In genomic region chr10:73553316-73553715, GRCh38 we compare ENCODE assay signal across 14 cellular contexts. TPM values are rescaled to one million over a fixed set of nuclear protein-coding genes. Genes with fewer than 3 reads are reported as not detected.
A peak's percentile ranks its signal among the peaks of the same experiment; 100 is the strongest.
DNase-seq lines count a peak whose midpoint lies in the region; ATAC-seq, FAIRE-seq and TF ChIP-seq lines count a peak whose summit lies in the region.
"Had no signal": no experiment of that assay in that cellular context is flagged by ENCODE, and none has a peak within 500 bp of the region (broad histone marks: within the 10 kb centered on the region; RNA-seq: fewer than 3 reads in every experiment).

No MANE protein-coding gene starts in this region.

- no peaks in the 10 kb centered on the region for H3K27me3 Mint-ChIP-seq in MCF 10A (ENCODE audit: insufficient read depth, unreplicated experiment)
- no peaks in the 10 kb centered on the region for H3K27me3 Mint-ChIP-seq in activated naive CD4-positive, alpha-beta T cell treated with anti-CD3 and anti-CD28 coated beads for 36 hours (ENCODE audit: low read depth)
- H3K27me3 Mint-ChIP-seq: CD4-positive, alpha-beta T cell had no signal

- DNase-seq in H54 (ENCODE audit: insufficient read length, low spot score) (no peak), MCF 10A (ENCODE audit: unreplicated experiment) (no peak), hippocampal formation (lab: John Stamatoyannopoulos, UW) (peak; percentile 77 to 92), putamen (ENCODE audit: low spot score) (peak; percentile 93), mesenteric fat pad (ENCODE audit: low spot score) (no peak), SK-N-DZ (ENCODE audit: low spot score) (no peak)
- no peak for DNase-seq in activated naive CD4-positive, alpha-beta T cell treated with anti-CD3 and anti-CD28 coated beads for 36 hours
- DNase-seq: activated CD4-positive, CD25-positive, alpha-beta regulatory T cell; CD4-positive, alpha-beta T cell; HCEC 1CT; left lung; NCI-H510A treated with DMSO at 0.1 percent for 48 hours; SHP77 treated with DMSO at 0.1 percent for 48 hours had no signal

- no TSS peak for BruUV-seq in MCF 10A (replicated peaks; lab: Mats Ljungman, UMichigan)

- H3K4me1 Mint-ChIP-seq in MCF 10A (ENCODE audit: insufficient read depth, unreplicated experiment): peaks cover 17% of the 10 kb centered on the region
- no peaks in the 10 kb centered on the region for H3K4me1 Mint-ChIP-seq in activated naive CD4-positive, alpha-beta T cell treated with anti-CD3 and anti-CD28 coated beads for 36 hours (ENCODE audit: low read depth)

- peaks cover 9% of the 10 kb centered on the region for H3K36me3 Mint-ChIP-seq in MCF 10A (ENCODE audit: insufficient read depth, unreplicated experiment)
- H3K36me3 Mint-ChIP-seq in activated naive CD4-positive, alpha-beta T cell treated with anti-CD3 and anti-CD28 coated beads for 36 hours (ENCODE audit: low read depth): no peaks in the 10 kb centered on the region

- intact Hi-C loops in MCF 10A (cut with micrococcal nuclease): no loop called here
- intact Hi-C loops in activated naive CD4-positive, alpha-beta T cell treated with anti-CD3 and anti-CD28 coated beads for 36 hours (cut with micrococcal nuclease): no loop called here

- POLR2A ChIA-PET in MCF 10A (lab: Yijun Ruan, JAX): interaction anchor here (0.5 to 2.0 kb wide), 2 partner anchors 24 to 80 kb away, joined by 4 to 7 read pairs; no protein-coding TSS in a partner anchor

- H3K9me3 Mint-ChIP-seq in MCF 10A (ENCODE audit: unreplicated experiment): no peaks in the 10 kb centered on the region
- H3K9me3 Mint-ChIP-seq in activated naive CD4-positive, alpha-beta T cell treated with anti-CD3 and anti-CD28 coated beads for 36 hours: no peaks in the 10 kb centered on the region
- H3K9me3 Mint-ChIP-seq: CD4-positive, alpha-beta T cell had no signal

- peak overlapping the region; percentile 32 for H3K4me3 Mint-ChIP-seq in MCF 10A (ENCODE audit: unreplicated experiment)
- H3K4me3 Mint-ChIP-seq in activated naive CD4-positive, alpha-beta T cell treated with anti-CD3 and anti-CD28 coated beads for 36 hours: no peak overlapping the region
- H3K4me3 Mint-ChIP-seq: CD4-positive, alpha-beta T cell had no signal

- H3K27ac Mint-ChIP-seq in MCF 10A (ENCODE audit: low read depth, unreplicated experiment): peak overlapping the region; percentile 28
- no peak overlapping the region for H3K27ac Mint-ChIP-seq in activated naive CD4-positive, alpha-beta T cell treated with anti-CD3 and anti-CD28 coated beads for 36 hours
- H3K27ac Mint-ChIP-seq: CD4-positive, alpha-beta T cell had no signal

- CTCF ChIA-PET in MCF 10A (lab: Yijun Ruan, JAX): interaction anchor here (3.6 kb wide), 1 partner anchor 24 kb away, joined by 12 read pairs; no protein-coding TSS in a partner anchor
- CTCF ChIA-PET in activated naive CD4-positive, alpha-beta T cell treated with anti-CD3 and anti-CD28 coated beads for 36 hours (lab: Charles Lee): no interaction called here

- no peak for TF ChIP-seq POLR2A in H54 (IDR thresholded peaks at IDR 0.05; ENCODE audit: low read depth, low read length)

- no peak for ATAC-seq in GM21737 (IDR thresholded peaks at IDR 0.05; ENCODE audit: unreplicated experiment)

- TF ChIP-seq CTCF in MCF 10A (IDR thresholded peaks at IDR 0.05; ENCODE audit: unreplicated experiment): no peak

- FAIRE-seq in H54 (lab: Jason Lieb, UNC): peak; percentile 75

RNA-seq across cellular contexts. Expression of gene USP54, which starts 37.8 kb away (rescaled TPM):
- 19.6 and 21.4 TPM in 2 replicates for total RNA-seq in MCF 10A (2022)
- 16.0 TPM for total RNA-seq in mesenteric fat pad
- total RNA-seq in activated naive CD4-positive, alpha-beta T cell treated with anti-CD3 and anti-CD28 coated beads for 36 hours: 1 to 10 TPM; 3.5 to 3.8 TPM
- 13.0 and 22.3 TPM in 2 replicates for polyA plus RNA-seq in SK-N-DZ (2014; cell fraction: cytosol; rRNA removed)
- 17.2 and 21.1 TPM in 2 replicates for polyA plus RNA-seq in SK-N-DZ (2014; cell fraction: nucleus; rRNA removed)

RNA-seq across cellular contexts. Expression of gene PPP3CB, which starts 57.5 kb away (rescaled TPM):
- total RNA-seq in MCF 10A (2022) (34.8 and 37.4 TPM in 2 replicates), mesenteric fat pad (50.5 TPM)
- 10 to 100 TPM; 34.9 to 35.8 TPM for total RNA-seq in activated naive CD4-positive, alpha-beta T cell treated with anti-CD3 and anti-CD28 coated beads for 36 hours
- polyA plus RNA-seq in SK-N-DZ (2014; cell fraction: cytosol; rRNA removed): 20.1 and 24.3 TPM in 2 replicates
- 36.7 and 65.4 TPM in 2 replicates for polyA plus RNA-seq in SK-N-DZ (2014; cell fraction: nucleus; rRNA removed)

Comparison
In these comparisons a context has a peak if more than half of its experiments do, and no peak if none do; other contexts are left out.
1. DNase-seq: peak in hippocampal formation (2 of 2) and putamen (single experiment); none in H54 (single experiment), MCF 10A (single experiment), mesenteric fat pad (single experiment), activated naive CD4-positive, alpha-beta T cell treated with anti-CD3 and anti-CD28 coated beads for 36 hours (single experiment) and SK-N-DZ (single experiment).